ENCODE assay signal across 8 cellular contexts in genomic region chr2:178193823-178194599, GRCh38. TPM values are rescaled to one million over a fixed set of nuclear protein-coding genes. Genes with fewer than 3 reads are reported as not detected.
DNase-seq lines count a peak whose midpoint lies in the region; ATAC-seq and TF ChIP-seq lines count a peak whose summit lies in the region.

OSBPL6 (plus strand) TSS chr2:178194512; CDS start chr2:178306185, 111,673 bp downstream.

- DNase-seq in DMS 273 (lab: John Stamatoyannopoulos, UW; ENCODE audit: unreplicated experiment) (peak; percentile 96), activated gamma-delta T cell (lab: John Stamatoyannopoulos, UW) (peak; percentile 13), foreskin keratinocyte (peak; percentile 59 to 74), neural crest cell (ENCODE audit: low read depth, low spot score) (peak; percentile 64), superior temporal gyrus (ENCODE audit: extremely low spot score) (peak; percentile 66)

- peak; percentile 94 for ATAC-seq in GM21526 (IDR thresholded peaks at IDR 0.05; ENCODE audit: low FRiP score, unreplicated experiment)
- peak; percentile 88 for ATAC-seq in foreskin keratinocyte

- H3K36me3 Mint-ChIP-seq in neural crest cell (ENCODE audit: low read depth), result no peaks in the 10 kb centered on the region

- H3K4me1 Mint-ChIP-seq in neural crest cell, result peaks cover 32% of the 10 kb centered on the region

- TF ChIP-seq CTCF in foreskin keratinocyte (conservative IDR thresholded peaks at IDR 0.05), result peak; percentile 68
- peak; percentile 28 for TF ChIP-seq CTCF in neural crest cell (conservative IDR thresholded peaks at IDR 0.05)

- no peaks in the 10 kb centered on the region for H3K9me3 Mint-ChIP-seq in neural crest cell

- H3K4me1 ChIP-seq in HUES48 (ENCODE audit: control insufficient read depth, insufficient read depth, low read length) (peaks cover 13% of the 10 kb centered on the region), foreskin keratinocyte (no peaks in the 10 kb centered on the region)

- H3K27me3 Mint-ChIP-seq in neural crest cell (ENCODE audit: low read depth), result peaks cover 28% of the 10 kb centered on the region

- H3K9ac ChIP-seq in HUES48 (ENCODE audit: low read depth, low read length), result 0 out of 2 replicates have a peak within 1 kb of the TSS, but pooled peaks have one; percentile 7

- H3K4me3 Mint-ChIP-seq in neural crest cell, result peak within 1 kb of the TSS; percentile 98

- H3K4me3 ChIP-seq in HUES48 (ENCODE audit: low read depth, low read length), result peak within 1 kb of the TSS; percentile 75

- no peaks in the 10 kb centered on the region for H3K9me3 ChIP-seq in HUES48 (ENCODE audit: control insufficient read depth, insufficient read depth, low read length)

- no peaks in the 10 kb centered on the region for H3K36me3 ChIP-seq in HUES48 (ENCODE audit: control insufficient read depth, insufficient read depth, low read length)

- H3K27me3 ChIP-seq in HUES48 (ENCODE audit: control insufficient read depth, insufficient read depth, low read length), result peaks cover 52% of the 10 kb centered on the region
- no peaks in the 10 kb centered on the region for H3K27me3 ChIP-seq in foreskin keratinocyte

- no peak within 1 kb of the TSS for H3K27ac Mint-ChIP-seq in neural crest cell (ENCODE audit: unreplicated experiment)

- peak within 1 kb of the TSS; percentile 65 for H3K27ac ChIP-seq in HUES48 (ENCODE audit: low read depth, low read length)
- H3K27ac ChIP-seq in foreskin keratinocyte, result peak within 1 kb of the TSS; percentile 71

TF ChIP-seq in PFSK-1, 5 proteins besides CTCF, POLR2A, EP300 and RAD21:
- TF ChIP-seq, protein P1, sequence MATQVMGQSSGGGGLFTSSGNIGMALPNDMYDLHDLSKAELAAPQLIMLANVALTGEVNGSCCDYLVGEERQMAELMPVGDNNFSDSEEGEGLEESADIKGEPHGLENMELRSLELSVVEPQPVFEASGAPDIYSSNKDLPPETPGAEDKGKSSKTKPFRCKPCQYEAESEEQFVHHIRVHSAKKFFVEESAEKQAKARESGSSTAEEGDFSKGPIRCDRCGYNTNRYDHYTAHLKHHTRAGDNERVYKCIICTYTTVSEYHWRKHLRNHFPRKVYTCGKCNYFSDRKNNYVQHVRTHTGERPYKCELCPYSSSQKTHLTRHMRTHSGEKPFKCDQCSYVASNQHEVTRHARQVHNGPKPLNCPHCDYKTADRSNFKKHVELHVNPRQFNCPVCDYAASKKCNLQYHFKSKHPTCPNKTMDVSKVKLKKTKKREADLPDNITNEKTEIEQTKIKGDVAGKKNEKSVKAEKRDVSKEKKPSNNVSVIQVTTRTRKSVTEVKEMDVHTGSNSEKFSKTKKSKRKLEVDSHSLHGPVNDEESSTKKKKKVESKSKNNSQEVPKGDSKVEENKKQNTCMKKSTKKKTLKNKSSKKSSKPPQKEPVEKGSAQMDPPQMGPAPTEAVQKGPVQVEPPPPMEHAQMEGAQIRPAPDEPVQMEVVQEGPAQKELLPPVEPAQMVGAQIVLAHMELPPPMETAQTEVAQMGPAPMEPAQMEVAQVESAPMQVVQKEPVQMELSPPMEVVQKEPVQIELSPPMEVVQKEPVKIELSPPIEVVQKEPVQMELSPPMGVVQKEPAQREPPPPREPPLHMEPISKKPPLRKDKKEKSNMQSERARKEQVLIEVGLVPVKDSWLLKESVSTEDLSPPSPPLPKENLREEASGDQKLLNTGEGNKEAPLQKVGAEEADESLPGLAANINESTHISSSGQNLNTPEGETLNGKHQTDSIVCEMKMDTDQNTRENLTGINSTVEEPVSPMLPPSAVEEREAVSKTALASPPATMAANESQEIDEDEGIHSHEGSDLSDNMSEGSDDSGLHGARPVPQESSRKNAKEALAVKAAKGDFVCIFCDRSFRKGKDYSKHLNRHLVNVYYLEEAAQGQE (IDR thresholded peaks at IDR 0.05; ENCODE audit: insufficient read depth in 1 of 2, low read depth in 2 of 2, low read length in 2 of 2), result no peak
- TF ChIP-seq POLR2AphosphoS5 (IDR thresholded peaks at IDR 0.05; ENCODE audit: low read depth, low read length), result peak; percentile 74
- no peak; the same call in 1 of the 2 replicates for TF ChIP-seq SIN3A (IDR thresholded peaks at IDR 0.05; ENCODE audit: borderline replicate concordance, insufficient read depth, low read length)
- TF ChIP-seq FOXP2 (optimal IDR thresholded peaks at IDR 0.05; ENCODE audit: borderline replicate concordance, extremely low read depth, extremely low read length, insufficient read depth), result peak; percentile 19
- TF ChIP-seq TAF1 (IDR thresholded peaks at IDR 0.05; ENCODE audit: borderline replicate concordance, insufficient read depth, low read length), result peak; percentile 57; the same call in 1 of the 2 replicates

RNA-seq across cellular contexts. Expression of gene OSBPL6, which starts in this region (rescaled TPM):
- polyA plus RNA-seq in PFSK-1 (2012; ENCODE audit: insufficient read length, low read depth), result 38.4 TPM
- total RNA-seq in foreskin keratinocyte (11.7 and 11.8 TPM in 2 replicates), neural crest cell (10.8 and 11.9 TPM in 2 replicates)
- 3.5 and 4.6 TPM in 2 replicates for polyA plus RNA-seq in foreskin keratinocyte

Comparison
In these comparisons a context has a peak if more than half of its experiments do, and no peak if none do; other contexts are left out.
1. Peak in every context shown above with its lines: DNase-seq, ATAC-seq, H3K4me3 ChIP-seq and H3K27ac ChIP-seq.
2. DNase-seq: peak in every context shown above with its lines; median percentile 96 in DMS 273; 66 in foreskin keratinocyte; 66 in superior temporal gyrus; 64 in neural crest cell; 13 in activated gamma-delta T cell.